In genomic region chr17:49952209-49952911, GRCh38 we compare ENCODE assay signal across 8 cellular contexts. TPM values are rescaled to one million over a fixed set of nuclear protein-coding genes. Genes with fewer than 3 reads are reported as not detected.
DNase-seq lines count a peak whose midpoint lies in the region; ATAC-seq and TF ChIP-seq lines count a peak whose summit lies in the region.

No MANE protein-coding gene starts in this region.

- H3K9me3 Mint-ChIP-seq in activated T-cell treated with anti-CD3 and anti-CD28 coated beads, Interleukin-2, amount 50 U/mL, for 72 hours: no peaks in the 10 kb centered on the region

- H3K27me3 ChIP-seq in Peyer's patch (no peaks in the 10 kb centered on the region), upper lobe of left lung (no peaks in the 10 kb centered on the region)

- no peaks in the 10 kb centered on the region for H3K36me3 Mint-ChIP-seq in activated T-cell treated with anti-CD3 and anti-CD28 coated beads, Interleukin-2, amount 50 U/mL, for 72 hours (ENCODE audit: insufficient read depth in 2 of 2)

- TF ChIP-seq EP300 in upper lobe of left lung (IDR thresholded peaks at IDR 0.05): no peak

- TF ChIP-seq POLR2A in Peyer's patch (IDR thresholded peaks at IDR 0.05) (no peak), upper lobe of left lung (IDR thresholded peaks at IDR 0.05) (no peak)

- H3K4me3 ChIP-seq in Peyer's patch (no peak overlapping the region), upper lobe of left lung (no peak overlapping the region)

- H3K27ac ChIP-seq in Peyer's patch (no peak overlapping the region), upper lobe of left lung (no peak overlapping the region)

- peaks cover 59% of the 10 kb centered on the region for H3K27me3 Mint-ChIP-seq in activated T-cell treated with anti-CD3 and anti-CD28 coated beads, Interleukin-2, amount 50 U/mL, for 72 hours (ENCODE audit: low read depth)

- H3K4me3 Mint-ChIP-seq in activated T-cell treated with anti-CD3 and anti-CD28 coated beads, Interleukin-2, amount 50 U/mL, for 72 hours: no peak overlapping the region

- no peaks in the 10 kb centered on the region for H3K4me1 Mint-ChIP-seq in activated T-cell treated with anti-CD3 and anti-CD28 coated beads, Interleukin-2, amount 50 U/mL, for 72 hours (ENCODE audit: low read depth)

- H3K36me3 ChIP-seq in Peyer's patch (no peaks in the 10 kb centered on the region), upper lobe of left lung (no peaks in the 10 kb centered on the region)

- no peak overlapping the region for H3K27ac Mint-ChIP-seq in activated T-cell treated with anti-CD3 and anti-CD28 coated beads, Interleukin-2, amount 50 U/mL, for 72 hours

- peak; percentile 90 for ATAC-seq in activated T-cell treated with anti-CD3 and anti-CD28 coated beads, Interleukin-2, amount 50 U/mL, for 72 hours (replicated peaks in 1 of 2)
- peak; percentile 81 to 88 for ATAC-seq in upper lobe of left lung (ENCODE audit: low FRiP score in 2 of 2)
- no peak for ATAC-seq in HG02973 (IDR thresholded peaks at IDR 0.05; ENCODE audit: unreplicated experiment)

- TF ChIP-seq CTCF in Peyer's patch (IDR thresholded peaks at IDR 0.05) (peak; percentile 33 to 72 (median 67)), upper lobe of left lung (IDR thresholded peaks at IDR 0.05) (peak; percentile 56 to 79 (median 70))

- 34 to 57% methylated on average over 5 to 7 of the region's 7 CpGs for WGBS in upper lobe of left lung, 2 donors

- DNase-seq in DMS79 (lab: John Stamatoyannopoulos, UW): peak; percentile 5
- DNase-seq in KG1 (lab: John Stamatoyannopoulos, UW): peak; percentile 64
- peak; percentile 69 to 90 (median 82) for DNase-seq in Peyer's patch
- peak; percentile 84 to 85 for DNase-seq in activated T-cell treated with anti-CD3 and anti-CD28 coated beads, Interleukin-2, amount 50 U/mL, for 72 hours
- peak; percentile 29 for DNase-seq in fibroblast of the conjunctiva (ENCODE audit: low read depth)
- peak; percentile 33 for DNase-seq in pons (ENCODE audit: low spot score)
- peak in 1 of 2 donors; percentile 83 for DNase-seq in upper lobe of left lung

- H3K4me1 ChIP-seq in Peyer's patch (no peaks in the 10 kb centered on the region), upper lobe of left lung (no peaks in the 10 kb centered on the region)

- no peaks in the 10 kb centered on the region for H3K9me3 ChIP-seq in Peyer's patch
- no peaks in the 10 kb centered on the region for H3K9me3 ChIP-seq in upper lobe of left lung

RNA-seq across cellular contexts. Expression of gene DLX4, which starts 16.6 kb away (rescaled TPM):
- total RNA-seq in Peyer's patch (not detected), upper lobe of left lung (10 to 100 TPM in 1 of 6 donors, 1 to 10 TPM in 4, under 1 TPM in 1; 0.61 to 12.7 (median 2.5) TPM)
- total RNA-seq in activated T-cell treated with anti-CD3 and anti-CD28 coated beads, Interleukin-2, amount 50 U/mL, for 72 hours: 1 to 10 TPM; 1.9 to 3.0 TPM

RNA-seq across cellular contexts. Expression of gene DLX3, which starts 42.7 kb away (rescaled TPM):
- total RNA-seq in Peyer's patch (not detected), upper lobe of left lung (under 1 TPM in 4 of 6 donors, not detected in 2; 0.20 to 0.91 (median 0.54) TPM)
- under 1 TPM in 1 of 2 donors, not detected in 1; 0.12 TPM for total RNA-seq in activated T-cell treated with anti-CD3 and anti-CD28 coated beads, Interleukin-2, amount 50 U/mL, for 72 hours
